Comparison of ENCODE assay signal across 5 cellular contexts in the genomic region with DNA sequence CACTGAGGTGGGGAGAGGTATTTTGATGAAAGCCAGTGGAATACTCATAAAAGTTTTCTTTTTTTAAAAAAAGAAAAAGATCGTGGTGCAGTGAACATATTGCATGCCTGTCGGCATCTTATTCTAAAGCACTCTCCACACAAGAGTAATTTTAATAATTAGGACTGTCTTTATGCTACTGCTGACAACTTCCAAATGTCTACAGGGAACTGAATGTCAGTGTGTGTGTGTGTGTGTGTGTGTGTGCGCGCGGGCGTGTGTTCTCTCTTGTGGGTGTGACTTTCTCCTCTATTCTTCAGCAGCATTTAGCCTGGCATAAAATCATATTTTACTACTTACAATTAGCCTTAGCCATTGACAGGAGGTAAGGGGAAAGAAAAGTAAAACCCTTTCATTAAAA.
"Had no signal": no experiment of that assay in that cellular context is flagged by ENCODE, and none has a peak within 500 bp of the region (broad histone marks: within the 10 kb centered on the region; RNA-seq: fewer than 3 reads in every experiment).

No MANE protein-coding gene starts in this region.

- H3K27ac ChIP-seq: HL-60 had no signal

- H3K4me3 ChIP-seq: K562 had no signal

- ATAC-seq: HepG2, K562 had no signal

- DNase-seq: IMR-90, KBM-7 had no signal
